17 cellular contexts compared by ENCODE assay signal in genomic region chr16:15658149-15658548, GRCh38. TPM values are rescaled to one million over a fixed set of nuclear protein-coding genes. Genes with fewer than 3 reads are reported as not detected.
DNase-seq lines count a peak whose midpoint lies in the region; ATAC-seq, FAIRE-seq and TF ChIP-seq lines count a peak whose summit lies in the region.
"Had no signal": no experiment of that assay in that cellular context is flagged by ENCODE, and none has a peak within 500 bp of the region (broad histone marks: within the 10 kb centered on the region; RNA-seq: fewer than 3 reads in every experiment).

No MANE protein-coding gene starts in this region.

- H3K9ac ChIP-seq in HepG2 (ENCODE audit: insufficient read depth, low read depth, low read length) (no peak overlapping the region), kidney (ENCODE audit: low read length in 2 of 2) (no peak overlapping the region)

- no peak for TF ChIP-seq EP300 in HepG2 (IDR thresholded peaks at IDR 0.05; ENCODE audit: low read depth in 2 of 2, low read length in 2 of 2)
- TF ChIP-seq EP300 in HepG2 (CRISPR knock-in tag; IDR thresholded peaks at IDR 0.05; ENCODE audit: borderline replicate concordance): no peak

- 93% methylated on average over 6 of the region's 6 CpGs for WGBS in HepG2 (ENCODE audit: low lambda C conversion rate)
- 81% methylated on average over 3 of the region's 6 CpGs for WGBS in right lobe of liver (ENCODE audit: insufficient coverage, low coverage, low lambda C conversion rate, missing lambda C conversion rate)

- no peaks in the 10 kb centered on the region for H3K4me1 Mint-ChIP-seq in WTC11
- H3K4me1 Mint-ChIP-seq in MCF 10A (ENCODE audit: insufficient read depth, unreplicated experiment): peaks cover 11% of the 10 kb centered on the region

- DNase-seq in HepG2 (ENCODE audit: low spot score) (no peak), right lobe of liver (no peak), WTC11 (ENCODE audit: low spot score) (no peak), mesenteric fat pad (ENCODE audit: low spot score) (peak; percentile 37), MCF 10A (ENCODE audit: unreplicated experiment) (no peak), kidney (no peak)
- no peak for DNase-seq in effector CD8-positive, alpha-beta T cell (lab: John Stamatoyannopoulos, UW)
- DNase-seq: activated CD8-positive, alpha-beta memory T cell treated with anti-CD3 and anti-CD28 coated beads for 24 hours; DMS79 treated with DMSO at 0.1 percent for 48 hours; gastrocnemius medialis; lower lobe of right lung; NCI-H1105; SIG-M5 had no signal

- H3K36me3 Mint-ChIP-seq in WTC11 (peaks cover 3% of the 10 kb centered on the region; the same call in 1 of the 2 replicates), MCF 10A (ENCODE audit: insufficient read depth, unreplicated experiment) (peaks cover 54% of the 10 kb centered on the region)

- H3K27me3 Mint-ChIP-seq in WTC11 (ENCODE audit: low read depth) (no peaks in the 10 kb centered on the region), MCF 10A (ENCODE audit: insufficient read depth, unreplicated experiment) (no peaks in the 10 kb centered on the region)
- H3K27me3 Mint-ChIP-seq: type B pancreatic cell had no signal

- FAIRE-seq in HepG2 (lab: Jason Lieb, UNC) (no peak), kidney (lab: Jason Lieb, UNC) (no peak)

- no peak for TF ChIP-seq POLR2A in HepG2 (IDR thresholded peaks at IDR 0.05; ENCODE audit: insufficient read depth in 1 of 2, low read depth in 2 of 2, low read length in 2 of 2)
- TF ChIP-seq POLR2A in right lobe of liver (IDR thresholded peaks at IDR 0.05): no peak

- H3K79me2 ChIP-seq in HepG2 (ENCODE audit: insufficient read depth, low read length): peaks cover 83% of the 10 kb centered on the region

- ATAC-seq in HepG2: peak; percentile 23; the same call in 1 of the 3 replicates
- no peak for ATAC-seq in right lobe of liver
- peak; percentile 73 for ATAC-seq in WTC11
- no peak for ATAC-seq in HG02852 (IDR thresholded peaks at IDR 0.05; ENCODE audit: unreplicated experiment)
- ATAC-seq: gastrocnemius medialis had no signal

- in situ Hi-C loops in HepG2 (cut with HindIII; ENCODE audit: extremely low pct_ligation_motif_present, low pct_unique_long_range_greater_than_20kb): no loop called here

- H2AFZ ChIP-seq in HepG2 (ENCODE audit: low read length): no peak overlapping the region

- no peaks in the 10 kb centered on the region for H3K27me3 ChIP-seq in HepG2 (ENCODE audit: control insufficient read depth in 1 of 2, insufficient read depth in 2 of 2, low read length in 2 of 2)
- H3K27me3 ChIP-seq in right lobe of liver: no peaks in the 10 kb centered on the region
- H3K27me3 ChIP-seq: gastrocnemius medialis, right atrium auricular region had no signal

- H3K27ac Mint-ChIP-seq in WTC11: no peak overlapping the region
- no peak overlapping the region for H3K27ac Mint-ChIP-seq in MCF 10A (ENCODE audit: low read depth, unreplicated experiment)
- H3K27ac Mint-ChIP-seq: type B pancreatic cell had no signal

- TF ChIP-seq RAD21 in HepG2 (CRISPR knock-in tag; IDR thresholded peaks at IDR 0.05): no peak

- H3K9me3 Mint-ChIP-seq in WTC11 (no peaks in the 10 kb centered on the region), MCF 10A (ENCODE audit: unreplicated experiment) (no peaks in the 10 kb centered on the region)
- H3K9me3 Mint-ChIP-seq: neural crest cell, type B pancreatic cell had no signal

- H3K9me3 ChIP-seq in HepG2 (ENCODE audit: low read length) (no peaks in the 10 kb centered on the region), right lobe of liver (no peaks in the 10 kb centered on the region), kidney (ENCODE audit: control insufficient read depth in 1 of 2, low read length in 2 of 2) (no peaks in the 10 kb centered on the region)
- H3K9me3 ChIP-seq: gastrocnemius medialis, lower lobe of right lung, right atrium auricular region had no signal

- TF ChIP-seq CTCF in HepG2 (CRISPR knock-in tag; IDR thresholded peaks at IDR 0.05): no peak
- TF ChIP-seq CTCF in right lobe of liver (IDR thresholded peaks at IDR 0.05): no peak
- TF ChIP-seq CTCF in WTC11 (IDR thresholded peaks at IDR 0.05): no peak
- no peak for TF ChIP-seq CTCF in MCF 10A (IDR thresholded peaks at IDR 0.05; ENCODE audit: unreplicated experiment)
- no peak for TF ChIP-seq CTCF in kidney (IDR thresholded peaks at IDR 0.05; ENCODE audit: borderline replicate concordance, extremely low read depth, insufficient read depth)

- H3K27ac ChIP-seq in HepG2 (ENCODE audit: extremely low read length, insufficient read depth, low read length) (no peak overlapping the region), right lobe of liver (no peak overlapping the region), kidney (ENCODE audit: low read depth in 2 of 2, low read length in 2 of 2) (no peak overlapping the region)
- H3K27ac ChIP-seq: gastrocnemius medialis, lower lobe of right lung, right atrium auricular region had no signal

- H3K4me3 Mint-ChIP-seq in WTC11 (no peak overlapping the region), MCF 10A (ENCODE audit: unreplicated experiment) (no peak overlapping the region)
- H3K4me3 Mint-ChIP-seq: neural crest cell, type B pancreatic cell had no signal

- peaks cover 41% of the 10 kb centered on the region for H3K4me1 ChIP-seq in HepG2 (ENCODE audit: insufficient read depth, low read length)
- no peaks in the 10 kb centered on the region for H3K4me1 ChIP-seq in right lobe of liver
- no peaks in the 10 kb centered on the region for H3K4me1 ChIP-seq in kidney (ENCODE audit: control insufficient read depth in 1 of 2, insufficient read depth in 1 of 2, low read depth in 1 of 2, low read length in 2 of 2)
- H3K4me1 ChIP-seq: gastrocnemius medialis had no signal

- H4K20me1 ChIP-seq in HepG2 (ENCODE audit: insufficient read depth, low read length): peaks cover 15% of the 10 kb centered on the region; the same call in 1 of the 2 replicates

- POLR2A ChIA-PET in HepG2 (lab: Yijun Ruan, JAX): interaction anchor here (0.8 to 5.2 kb wide), 2 partner anchors 15 to 82 kb away, joined by 5 to 36 read pairs; partner anchors contain the start of gene MARF1
- POLR2A ChIA-PET in WTC11 (lab: Charles Lee): no interaction called here
- POLR2A ChIA-PET in MCF 10A (lab: Yijun Ruan, JAX): interaction anchor here (0.9 to 3.3 kb wide), 3 partner anchors 10 to 14 kb away, joined by 4 to 19 read pairs (median 7); partner anchors contain the start of gene MARF1

- CTCF ChIA-PET in HepG2 (lab: Yijun Ruan, JAX; ENCODE audit: low intra/inter-chr PET ratio, low total read pairs): no interaction called here
- CTCF ChIA-PET in WTC11 (lab: Charles Lee): no interaction called here
- CTCF ChIA-PET in MCF 10A (lab: Yijun Ruan, JAX): interaction anchor here (1.3 to 1.7 kb wide), 3 partner anchors 12 to 46 kb away, joined by 4 to 7 read pairs (median 5); no protein-coding TSS in a partner anchor

- H3K4me3 ChIP-seq in HepG2 (replicated peaks in 1 of 3; ENCODE audit: insufficient read depth in 1 of 3, low read depth in 2 of 3, low read length in 3 of 3) (no peak overlapping the region), right lobe of liver (no peak overlapping the region), kidney (ENCODE audit: low read length in 2 of 2) (no peak overlapping the region)
- H3K4me3 ChIP-seq: gastrocnemius medialis, lower lobe of right lung, right atrium auricular region had no signal

- no peak overlapping the region for H3K4me2 ChIP-seq in HepG2 (ENCODE audit: low read depth, low read length)

- intact Hi-C loops in HepG2 (cut with micrococcal nuclease; ENCODE audit: unreplicated experiment): no loop called here
- intact Hi-C loops in right lobe of liver (cut with DNase I): no loop called here
- intact Hi-C loops in MCF 10A (cut with micrococcal nuclease): no loop called here
- intact Hi-C loops in kidney (cut with DNase I): no loop called here

- peaks cover 13 to 20% of the 10 kb centered on the region in 2 experiments; a peak in 4 of 5 replicates for H3K36me3 ChIP-seq in HepG2 (replicated peaks in 1 of 2; ENCODE audit: control insufficient read depth in 1 of 2, insufficient read depth in 2 of 2, low read length in 2 of 2)
- H3K36me3 ChIP-seq in right lobe of liver: no peaks in the 10 kb centered on the region
- no peaks in the 10 kb centered on the region for H3K36me3 ChIP-seq in kidney (ENCODE audit: control insufficient read depth in 1 of 2, insufficient read depth in 2 of 2, low read length in 2 of 2)
- H3K36me3 ChIP-seq: gastrocnemius medialis, right atrium auricular region had no signal

- BruUV-seq in HepG2 (replicated peaks; lab: Mats Ljungman, UMichigan): no TSS peak
- no TSS peak for BruUV-seq in MCF 10A (replicated peaks; lab: Mats Ljungman, UMichigan)

RNA-seq across cellular contexts. Expression of gene NDE1, which starts 8.1 kb away (rescaled TPM):
- total RNA-seq in HepG2 (2016; rRNA removed; fragmentation: Illumina TruSeq; extraction: Trizol) (72.5 and 79.2 TPM in 2 replicates), right lobe of liver (10 to 100 TPM in 1 of 6 experiments, 1 to 10 TPM in 5; 3.6 to 10.2 (median 6.9) TPM), WTC11 (2021) (38.4 to 43.5 TPM (median 39.4 TPM) in 3 replicates), mesenteric fat pad (26.8 TPM), MCF 10A (2022) (121 and 162 TPM in 2 replicates), kidney (31.7 TPM)
- total RNA-seq in HepG2 (2016; cell fraction: cytosol; rRNA removed; fragmentation: Illumina TruSeq; extraction: Trizol; ENCODE audit: low read depth): 47.5 and 49.3 TPM in 2 replicates
- total RNA-seq in HepG2 (2016; cell fraction: insoluble cytoplasmic fraction; rRNA removed; fragmentation: Illumina TruSeq; extraction: Trizol): 69.0 and 72.8 TPM in 2 replicates
- 108 and 112 TPM in 2 replicates for total RNA-seq in HepG2 (2016; cell fraction: membrane; rRNA removed; fragmentation: Illumina TruSeq; extraction: Trizol)
- 36.9 and 40.9 TPM in 2 replicates for total RNA-seq in HepG2 (2016; cell fraction: nucleus; rRNA removed; fragmentation: Illumina TruSeq; extraction: Trizol)
- polyA plus RNA-seq in HepG2 (2011; rRNA removed) (40.9 and 42.0 TPM in 2 replicates), kidney (ENCODE audit: insufficient read depth, low read depth, low replicate concordance) (4.6 TPM)
- 55.5 and 55.6 TPM in 2 replicates for polyA plus RNA-seq in HepG2 (2011; cell fraction: cytosol; rRNA removed)
- 40.4 and 42.4 TPM in 2 replicates for polyA plus RNA-seq in HepG2 (2011; cell fraction: nucleus; rRNA removed)
- polyA plus RNA-seq in HepG2 (2012): 51.9 and 69.8 TPM in 2 replicates
- polyA plus RNA-seq in HepG2 (2016; cell fraction: cytosol; fragmentation: Illumina TruSeq; extraction: Trizol; ENCODE audit: low read depth): 33.1 and 37.3 TPM in 2 replicates
- polyA plus RNA-seq in HepG2 (2016; cell fraction: insoluble cytoplasmic fraction; fragmentation: Illumina TruSeq; extraction: Trizol; ENCODE audit: low read depth): 63.0 and 67.7 TPM in 2 replicates
- 61.4 and 61.5 TPM in 2 replicates for polyA plus RNA-seq in HepG2 (2016; cell fraction: membrane; fragmentation: Illumina TruSeq; extraction: Trizol; ENCODE audit: low read depth)
- 37.9 and 47.5 TPM in 2 replicates for polyA plus RNA-seq in HepG2 (2016; cell fraction: nucleus; fragmentation: Illumina TruSeq; extraction: Trizol; ENCODE audit: insufficient read depth, low read depth)
- polyA minus RNA-seq in HepG2 (2011; rRNA and poly(A)+ RNA removed; ENCODE audit: low replicate concordance): 26.4 and 52.5 TPM in 2 replicates
- 59.4 and 68.5 TPM in 2 replicates for polyA minus RNA-seq in HepG2 (2011; cell fraction: cytosol; rRNA and poly(A)+ RNA removed)
- polyA minus RNA-seq in HepG2 (2011; cell fraction: nucleus; rRNA and poly(A)+ RNA removed): 57.7 and 67.5 TPM in 2 replicates

RNA-seq across cellular contexts. Expression of gene MARF1, which starts 15.2 kb away (rescaled TPM):
- total RNA-seq in HepG2 (2016; rRNA removed; fragmentation: Illumina TruSeq; extraction: Trizol) (8.7 and 12.6 TPM in 2 replicates), right lobe of liver (10 to 100 TPM; 17.2 to 44.2 (median 31.2) TPM), WTC11 (2021) (26.2 to 31.9 TPM (median 28.5 TPM) in 3 replicates), mesenteric fat pad (51.4 TPM), MCF 10A (2022) (48.1 and 56.2 TPM in 2 replicates), kidney (80.7 TPM)
- 4.7 and 4.9 TPM in 2 replicates for total RNA-seq in HepG2 (2016; cell fraction: cytosol; rRNA removed; fragmentation: Illumina TruSeq; extraction: Trizol; ENCODE audit: low read depth)
- total RNA-seq in HepG2 (2016; cell fraction: insoluble cytoplasmic fraction; rRNA removed; fragmentation: Illumina TruSeq; extraction: Trizol): 9.0 and 11.2 TPM in 2 replicates
- 5.9 and 7.4 TPM in 2 replicates for total RNA-seq in HepG2 (2016; cell fraction: membrane; rRNA removed; fragmentation: Illumina TruSeq; extraction: Trizol)
- 15.1 and 17.8 TPM in 2 replicates for total RNA-seq in HepG2 (2016; cell fraction: nucleus; rRNA removed; fragmentation: Illumina TruSeq; extraction: Trizol)
- polyA plus RNA-seq in HepG2 (2011; rRNA removed) (19.3 and 20.7 TPM in 2 replicates), kidney (ENCODE audit: insufficient read depth, low read depth, low replicate concordance) (17.5 TPM)
- polyA plus RNA-seq in HepG2 (2011; cell fraction: cytosol; rRNA removed): 8.5 and 11.8 TPM in 2 replicates
- 53.5 and 61.6 TPM in 2 replicates for polyA plus RNA-seq in HepG2 (2011; cell fraction: nucleus; rRNA removed)
- 29.8 and 37.5 TPM in 2 replicates for polyA plus RNA-seq in HepG2 (2012)
- 0.89 and 1.4 TPM in 2 replicates for polyA plus RNA-seq in HepG2 (2016; cell fraction: cytosol; fragmentation: Illumina TruSeq; extraction: Trizol; ENCODE audit: low read depth)
- polyA plus RNA-seq in HepG2 (2016; cell fraction: insoluble cytoplasmic fraction; fragmentation: Illumina TruSeq; extraction: Trizol; ENCODE audit: low read depth): 13.1 and 15.0 TPM in 2 replicates
- 3.1 and 3.3 TPM in 2 replicates for polyA plus RNA-seq in HepG2 (2016; cell fraction: membrane; fragmentation: Illumina TruSeq; extraction: Trizol; ENCODE audit: low read depth)
- 23.8 and 27.5 TPM in 2 replicates for polyA plus RNA-seq in HepG2 (2016; cell fraction: nucleus; fragmentation: Illumina TruSeq; extraction: Trizol; ENCODE audit: insufficient read depth, low read depth)
- polyA minus RNA-seq in HepG2 (2011; rRNA and poly(A)+ RNA removed; ENCODE audit: low replicate concordance): 27.6 and 72.5 TPM in 2 replicates
- polyA minus RNA-seq in HepG2 (2011; cell fraction: cytosol; rRNA and poly(A)+ RNA removed): 18.2 and 19.5 TPM in 2 replicates
- 76.6 and 109 TPM in 2 replicates for polyA minus RNA-seq in HepG2 (2011; cell fraction: nucleus; rRNA and poly(A)+ RNA removed)

Comparison
In these comparisons a context has a peak if more than half of its experiments do, and no peak if none do; other contexts are left out.
1. ATAC-seq: peak in HepG2 (single experiment) and WTC11 (single experiment); none in right lobe of liver (0 of 4) and HG02852 (single experiment).